In the genomic region with DNA sequence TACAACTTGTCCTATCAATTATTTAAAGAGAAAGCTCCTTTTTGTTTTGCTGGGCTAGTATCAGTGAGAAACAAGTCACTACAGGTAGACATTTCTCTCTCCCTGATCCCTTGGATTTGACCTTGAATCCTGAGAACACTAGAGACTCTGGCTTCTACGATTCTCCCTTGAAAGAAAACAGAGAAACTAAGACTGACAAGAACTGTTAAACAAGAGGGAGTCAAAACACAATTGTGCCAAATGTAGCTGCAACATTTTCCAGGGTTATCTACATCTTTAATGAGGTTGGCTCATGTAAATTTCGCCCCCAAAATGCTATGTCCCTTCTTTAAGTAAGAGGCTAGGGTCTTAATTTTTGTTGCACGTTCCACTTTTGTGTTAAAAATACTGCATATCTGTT, we compare ENCODE assay signal across 1 cellular context.
TF ChIP-seq lines count a peak whose summit lies in the region.

No MANE protein-coding gene starts in this region.

TF ChIP-seq in HepG2, 621 proteins besides CTCF, POLR2A, EP300 and RAD21:
- TF ChIP-seq MZF1 (CRISPR knock-in tag; IDR thresholded peaks at IDR 0.05; ENCODE audit: borderline replicate concordance): no peak
- TF ChIP-seq ZNF354B (CRISPR knock-in tag; IDR thresholded peaks at IDR 0.05): no peak
- TF ChIP-seq, protein P1, sequence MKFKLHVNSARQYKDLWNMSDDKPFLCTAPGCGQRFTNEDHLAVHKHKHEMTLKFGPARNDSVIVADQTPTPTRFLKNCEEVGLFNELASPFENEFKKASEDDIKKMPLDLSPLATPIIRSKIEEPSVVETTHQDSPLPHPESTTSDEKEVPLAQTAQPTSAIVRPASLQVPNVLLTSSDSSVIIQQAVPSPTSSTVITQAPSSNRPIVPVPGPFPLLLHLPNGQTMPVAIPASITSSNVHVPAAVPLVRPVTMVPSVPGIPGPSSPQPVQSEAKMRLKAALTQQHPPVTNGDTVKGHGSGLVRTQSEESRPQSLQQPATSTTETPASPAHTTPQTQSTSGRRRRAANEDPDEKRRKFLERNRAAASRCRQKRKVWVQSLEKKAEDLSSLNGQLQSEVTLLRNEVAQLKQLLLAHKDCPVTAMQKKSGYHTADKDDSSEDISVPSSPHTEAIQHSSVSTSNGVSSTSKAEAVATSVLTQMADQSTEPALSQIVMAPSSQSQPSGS (CRISPR knock-in tag; IDR thresholded peaks at IDR 0.05): no peak
- no peak for TF ChIP-seq IKZF4 (CRISPR knock-in tag; IDR thresholded peaks at IDR 0.05; ENCODE audit: borderline replicate concordance, low read depth, not compliant biosample characterization)
- TF ChIP-seq, protein P2, sequence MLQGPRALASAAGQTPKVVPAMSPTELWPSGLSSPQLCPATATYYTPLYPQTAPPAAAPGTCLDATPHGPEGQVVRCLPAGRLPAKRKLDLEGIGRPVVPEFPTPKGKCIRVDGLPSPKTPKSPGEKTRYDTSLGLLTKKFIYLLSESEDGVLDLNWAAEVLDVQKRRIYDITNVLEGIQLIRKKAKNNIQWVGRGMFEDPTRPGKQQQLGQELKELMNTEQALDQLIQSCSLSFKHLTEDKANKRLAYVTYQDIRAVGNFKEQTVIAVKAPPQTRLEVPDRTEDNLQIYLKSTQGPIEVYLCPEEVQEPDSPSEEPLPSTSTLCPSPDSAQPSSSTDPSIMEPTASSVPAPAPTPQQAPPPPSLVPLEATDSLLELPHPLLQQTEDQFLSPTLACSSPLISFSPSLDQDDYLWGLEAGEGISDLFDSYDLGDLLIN (CRISPR knock-in tag; IDR thresholded peaks at IDR 0.05; ENCODE audit: borderline replicate concordance): no peak
- TF ChIP-seq, protein P3, sequence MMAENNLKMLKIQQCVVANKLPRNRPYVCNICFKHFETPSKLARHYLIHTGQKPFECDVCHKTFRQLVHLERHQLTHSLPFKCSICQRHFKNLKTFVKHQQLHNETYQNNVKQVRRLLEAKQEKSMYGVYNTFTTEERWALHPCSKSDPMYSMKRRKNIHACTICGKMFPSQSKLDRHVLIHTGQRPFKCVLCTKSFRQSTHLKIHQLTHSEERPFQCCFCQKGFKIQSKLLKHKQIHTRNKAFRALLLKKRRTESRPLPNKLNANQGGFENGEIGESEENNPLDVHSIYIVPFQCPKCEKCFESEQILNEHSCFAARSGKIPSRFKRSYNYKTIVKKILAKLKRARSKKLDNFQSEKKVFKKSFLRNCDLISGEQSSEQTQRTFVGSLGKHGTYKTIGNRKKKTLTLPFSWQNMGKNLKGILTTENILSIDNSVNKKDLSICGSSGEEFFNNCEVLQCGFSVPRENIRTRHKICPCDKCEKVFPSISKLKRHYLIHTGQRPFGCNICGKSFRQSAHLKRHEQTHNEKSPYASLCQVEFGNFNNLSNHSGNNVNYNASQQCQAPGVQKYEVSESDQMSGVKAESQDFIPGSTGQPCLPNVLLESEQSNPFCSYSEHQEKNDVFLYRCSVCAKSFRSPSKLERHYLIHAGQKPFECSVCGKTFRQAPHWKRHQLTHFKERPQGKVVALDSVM (CRISPR knock-in tag; IDR thresholded peaks at IDR 0.05): no peak
- TF ChIP-seq, protein P4, sequence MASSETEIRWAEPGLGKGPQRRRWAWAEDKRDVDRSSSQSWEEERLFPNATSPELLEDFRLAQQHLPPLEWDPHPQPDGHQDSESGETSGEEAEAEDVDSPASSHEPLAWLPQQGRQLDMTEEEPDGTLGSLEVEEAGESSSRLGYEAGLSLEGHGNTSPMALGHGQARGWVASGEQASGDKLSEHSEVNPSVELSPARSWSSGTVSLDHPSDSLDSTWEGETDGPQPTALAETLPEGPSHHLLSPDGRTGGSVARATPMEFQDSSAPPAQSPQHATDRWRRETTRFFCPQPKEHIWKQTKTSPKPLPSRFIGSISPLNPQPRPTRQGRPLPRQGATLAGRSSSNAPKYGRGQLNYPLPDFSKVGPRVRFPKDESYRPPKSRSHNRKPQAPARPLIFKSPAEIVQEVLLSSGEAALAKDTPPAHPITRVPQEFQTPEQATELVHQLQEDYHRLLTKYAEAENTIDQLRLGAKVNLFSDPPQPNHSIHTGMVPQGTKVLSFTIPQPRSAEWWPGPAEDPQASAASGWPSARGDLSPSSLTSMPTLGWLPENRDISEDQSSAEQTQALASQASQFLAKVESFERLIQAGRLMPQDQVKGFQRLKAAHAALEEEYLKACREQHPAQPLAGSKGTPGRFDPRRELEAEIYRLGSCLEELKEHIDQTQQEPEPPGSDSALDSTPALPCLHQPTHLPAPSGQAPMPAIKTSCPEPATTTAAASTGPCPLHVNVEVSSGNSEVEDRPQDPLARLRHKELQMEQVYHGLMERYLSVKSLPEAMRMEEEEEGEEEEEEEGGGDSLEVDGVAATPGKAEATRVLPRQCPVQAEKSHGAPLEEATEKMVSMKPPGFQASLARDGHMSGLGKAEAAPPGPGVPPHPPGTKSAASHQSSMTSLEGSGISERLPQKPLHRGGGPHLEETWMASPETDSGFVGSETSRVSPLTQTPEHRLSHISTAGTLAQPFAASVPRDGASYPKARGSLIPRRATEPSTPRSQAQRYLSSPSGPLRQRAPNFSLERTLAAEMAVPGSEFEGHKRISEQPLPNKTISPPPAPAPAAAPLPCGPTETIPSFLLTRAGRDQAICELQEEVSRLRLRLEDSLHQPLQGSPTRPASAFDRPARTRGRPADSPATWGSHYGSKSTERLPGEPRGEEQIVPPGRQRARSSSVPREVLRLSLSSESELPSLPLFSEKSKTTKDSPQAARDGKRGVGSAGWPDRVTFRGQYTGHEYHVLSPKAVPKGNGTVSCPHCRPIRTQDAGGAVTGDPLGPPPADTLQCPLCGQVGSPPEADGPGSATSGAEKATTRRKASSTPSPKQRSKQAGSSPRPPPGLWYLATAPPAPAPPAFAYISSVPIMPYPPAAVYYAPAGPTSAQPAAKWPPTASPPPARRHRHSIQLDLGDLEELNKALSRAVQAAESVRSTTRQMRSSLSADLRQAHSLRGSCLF (CRISPR knock-in tag; IDR thresholded peaks at IDR 0.05; ENCODE audit: borderline replicate concordance): no peak
- no peak for TF ChIP-seq ZNF138 (CRISPR knock-in tag; IDR thresholded peaks at IDR 0.05; ENCODE audit: low read depth)
- no peak for TF ChIP-seq ZNF333 (CRISPR knock-in tag; IDR thresholded peaks at IDR 0.05; ENCODE audit: borderline replicate concordance)
- TF ChIP-seq HNRNPLL (IDR thresholded peaks at IDR 0.05; ENCODE audit: low read depth, low read length, poor library complexity, severe bottlenecking): no peak
- TF ChIP-seq ZNF720 (CRISPR knock-in tag; IDR thresholded peaks at IDR 0.05): no peak
- no peak for TF ChIP-seq RXRA (CRISPR knock-in tag; IDR thresholded peaks at IDR 0.05)
- TF ChIP-seq ZNF460 (CRISPR knock-in tag; IDR thresholded peaks at IDR 0.05; ENCODE audit: borderline replicate concordance): no peak
- TF ChIP-seq, protein P5, sequence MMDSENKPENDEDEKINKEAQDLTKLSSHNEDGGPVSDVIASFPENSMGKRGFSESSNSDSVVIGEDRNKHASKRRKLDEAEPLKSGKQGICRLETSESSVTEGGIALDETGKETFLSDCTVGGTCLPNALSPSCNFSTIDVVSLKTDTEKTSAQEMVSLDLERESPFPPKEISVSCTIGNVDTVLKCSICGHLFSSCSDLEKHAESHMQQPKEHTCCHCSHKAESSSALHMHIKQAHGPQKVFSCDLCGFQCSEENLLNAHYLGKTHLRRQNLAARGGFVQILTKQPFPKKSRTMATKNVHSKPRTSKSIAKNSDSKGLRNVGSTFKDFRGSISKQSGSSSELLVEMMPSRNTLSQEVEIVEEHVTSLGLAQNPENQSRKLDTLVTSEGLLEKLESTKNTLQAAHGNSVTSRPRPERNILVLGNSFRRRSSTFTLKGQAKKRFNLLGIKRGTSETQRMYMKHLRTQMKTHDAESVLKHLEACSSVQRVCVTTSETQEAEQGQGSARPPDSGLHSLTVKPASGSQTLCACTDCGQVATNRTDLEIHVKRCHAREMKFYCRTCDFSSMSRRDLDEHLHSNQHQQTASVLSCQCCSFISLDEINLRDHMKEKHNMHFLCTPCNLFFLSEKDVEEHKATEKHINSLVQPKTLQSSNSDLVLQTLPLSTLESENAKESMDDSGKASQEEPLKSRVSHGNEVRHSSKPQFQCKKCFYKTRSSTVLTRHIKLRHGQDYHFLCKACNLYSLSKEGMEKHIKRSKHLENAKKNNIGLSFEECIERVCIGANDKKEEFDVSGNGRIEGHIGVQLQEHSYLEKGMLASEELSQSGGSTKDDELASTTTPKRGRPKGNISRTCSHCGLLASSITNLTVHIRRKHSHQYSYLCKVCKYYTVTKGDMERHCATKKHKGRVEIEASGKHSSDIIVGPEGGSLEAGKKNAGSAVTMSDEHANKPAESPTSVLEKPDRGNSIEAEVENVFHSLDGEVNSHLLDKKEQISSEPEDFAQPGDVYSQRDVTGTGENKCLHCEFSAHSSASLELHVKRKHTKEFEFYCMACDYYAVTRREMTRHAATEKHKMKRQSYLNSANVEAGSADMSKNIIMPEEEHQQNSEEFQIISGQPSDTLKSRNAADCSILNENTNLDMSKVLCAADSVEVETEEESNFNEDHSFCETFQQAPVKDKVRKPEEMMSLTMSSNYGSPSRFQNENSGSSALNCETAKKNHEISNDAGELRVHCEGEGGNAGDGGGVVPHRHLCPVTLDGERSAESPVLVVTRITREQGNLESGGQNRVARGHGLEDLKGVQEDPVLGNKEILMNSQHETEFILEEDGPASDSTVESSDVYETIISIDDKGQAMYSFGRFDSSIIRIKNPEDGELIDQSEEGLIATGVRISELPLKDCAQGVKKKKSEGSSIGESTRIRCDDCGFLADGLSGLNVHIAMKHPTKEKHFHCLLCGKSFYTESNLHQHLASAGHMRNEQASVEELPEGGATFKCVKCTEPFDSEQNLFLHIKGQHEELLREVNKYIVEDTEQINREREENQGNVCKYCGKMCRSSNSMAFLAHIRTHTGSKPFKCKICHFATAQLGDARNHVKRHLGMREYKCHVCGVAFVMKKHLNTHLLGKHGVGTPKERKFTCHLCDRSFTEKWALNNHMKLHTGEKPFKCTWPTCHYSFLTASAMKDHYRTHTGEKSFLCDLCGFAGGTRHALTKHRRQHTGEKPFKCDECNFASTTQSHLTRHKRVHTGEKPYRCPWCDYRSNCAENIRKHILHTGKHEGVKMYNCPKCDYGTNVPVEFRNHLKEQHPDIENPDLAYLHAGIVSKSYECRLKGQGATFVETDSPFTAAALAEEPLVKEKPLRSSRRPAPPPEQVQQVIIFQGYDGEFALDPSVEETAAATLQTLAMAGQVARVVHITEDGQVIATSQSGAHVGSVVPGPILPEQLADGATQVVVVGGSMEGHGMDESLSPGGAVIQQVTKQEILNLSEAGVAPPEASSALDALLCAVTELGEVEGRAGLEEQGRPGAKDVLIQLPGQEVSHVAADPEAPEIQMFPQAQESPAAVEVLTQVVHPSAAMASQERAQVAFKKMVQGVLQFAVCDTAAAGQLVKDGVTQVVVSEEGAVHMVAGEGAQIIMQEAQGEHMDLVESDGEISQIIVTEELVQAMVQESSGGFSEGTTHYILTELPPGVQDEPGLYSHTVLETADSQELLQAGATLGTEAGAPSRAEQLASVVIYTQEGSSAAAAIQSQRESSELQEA (CRISPR knock-in tag; IDR thresholded peaks at IDR 0.05; ENCODE audit: not compliant biosample characterization): no peak
- no peak for TF ChIP-seq ZNF235 (CRISPR knock-in tag; IDR thresholded peaks at IDR 0.05; ENCODE audit: borderline replicate concordance)
- TF ChIP-seq, protein P6, sequence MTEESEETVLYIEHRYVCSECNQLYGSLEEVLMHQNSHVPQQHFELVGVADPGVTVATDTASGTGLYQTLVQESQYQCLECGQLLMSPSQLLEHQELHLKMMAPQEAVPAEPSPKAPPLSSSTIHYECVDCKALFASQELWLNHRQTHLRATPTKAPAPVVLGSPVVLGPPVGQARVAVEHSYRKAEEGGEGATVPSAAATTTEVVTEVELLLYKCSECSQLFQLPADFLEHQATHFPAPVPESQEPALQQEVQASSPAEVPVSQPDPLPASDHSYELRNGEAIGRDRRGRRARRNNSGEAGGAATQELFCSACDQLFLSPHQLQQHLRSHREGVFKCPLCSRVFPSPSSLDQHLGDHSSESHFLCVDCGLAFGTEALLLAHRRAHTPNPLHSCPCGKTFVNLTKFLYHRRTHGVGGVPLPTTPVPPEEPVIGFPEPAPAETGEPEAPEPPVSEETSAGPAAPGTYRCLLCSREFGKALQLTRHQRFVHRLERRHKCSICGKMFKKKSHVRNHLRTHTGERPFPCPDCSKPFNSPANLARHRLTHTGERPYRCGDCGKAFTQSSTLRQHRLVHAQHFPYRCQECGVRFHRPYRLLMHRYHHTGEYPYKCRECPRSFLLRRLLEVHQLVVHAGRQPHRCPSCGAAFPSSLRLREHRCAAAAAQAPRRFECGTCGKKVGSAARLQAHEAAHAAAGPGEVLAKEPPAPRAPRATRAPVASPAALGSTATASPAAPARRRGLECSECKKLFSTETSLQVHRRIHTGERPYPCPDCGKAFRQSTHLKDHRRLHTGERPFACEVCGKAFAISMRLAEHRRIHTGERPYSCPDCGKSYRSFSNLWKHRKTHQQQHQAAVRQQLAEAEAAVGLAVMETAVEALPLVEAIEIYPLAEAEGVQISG (CRISPR knock-in tag; IDR thresholded peaks at IDR 0.05): no peak
